Comparison of ENCODE assay signal across 25 cellular contexts in the genomic region with DNA sequence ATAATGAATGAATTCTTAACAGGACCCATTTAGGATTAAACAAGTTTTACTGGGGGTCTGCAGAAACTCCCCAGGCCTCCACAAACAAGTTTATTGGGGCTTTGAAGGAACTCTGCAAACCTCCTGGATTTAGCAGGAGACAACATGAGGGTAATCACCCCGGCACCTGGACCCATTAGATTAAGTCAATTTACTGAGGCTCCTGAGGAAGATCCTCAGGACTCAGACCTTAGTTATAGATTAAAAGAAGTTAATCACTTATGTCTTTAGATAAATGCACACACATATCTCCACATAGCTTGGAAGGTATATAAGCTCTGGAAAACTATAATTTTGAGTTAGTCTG. TPM values are rescaled to one million over a fixed set of nuclear protein-coding genes. Genes with fewer than 3 reads are reported as not detected.
DNase-seq lines count a peak whose midpoint lies in the region; ATAC-seq and TF ChIP-seq lines count a peak whose summit lies in the region.
"Had no signal": no experiment of that assay in that cellular context is flagged by ENCODE, and none has a peak within 500 bp of the region (broad histone marks: within the 10 kb centered on the region; RNA-seq: fewer than 3 reads in every experiment).

No MANE protein-coding gene starts in this region.

- H3K27me3 ChIP-seq in iPS-15b (ENCODE audit: control insufficient read depth, insufficient read depth, low read length): no peaks in the 10 kb centered on the region
- H3K27me3 ChIP-seq in osteoblast (ENCODE audit: insufficient read depth, low read length): peaks cover 24% of the 10 kb centered on the region
- H3K27me3 ChIP-seq: stomach, tibial artery had no signal

- H3K4me2 ChIP-seq in osteoblast (ENCODE audit: insufficient read depth, low read length): peak overlapping the region; percentile 10

- no peak for TF ChIP-seq CTCF in osteoblast (IDR thresholded peaks at IDR 0.05; ENCODE audit: extremely low read depth, low read depth, low read length)

- peaks cover 31% of the 10 kb centered on the region for H3K4me1 ChIP-seq in iPS-15b (ENCODE audit: control insufficient read depth, insufficient read depth, low read length)
- no peaks in the 10 kb centered on the region for H3K4me1 ChIP-seq in osteoblast (ENCODE audit: insufficient read depth, low read length)
- H3K4me1 ChIP-seq: stomach, tibial artery had no signal

- H2AFZ ChIP-seq in osteoblast (ENCODE audit: low read length): no peak overlapping the region

- peak overlapping the region; percentile 37 for H3K9ac ChIP-seq in iPS-15b (ENCODE audit: low read depth, low read length)

- H3K9me3 ChIP-seq in KOPT-K1 (ENCODE audit: insufficient read depth, low read length, poor library complexity, severe bottlenecking) (no peaks in the 10 kb centered on the region), iPS-15b (ENCODE audit: control insufficient read depth, insufficient read depth, low read length) (no peaks in the 10 kb centered on the region), osteoblast (ENCODE audit: low read depth, low read length) (no peaks in the 10 kb centered on the region)
- H3K9me3 ChIP-seq: stomach, tibial artery had no signal

- no peak for ATAC-seq in GM21381 (IDR thresholded peaks at IDR 0.05; ENCODE audit: unreplicated experiment)

- no peaks in the 10 kb centered on the region for H4K20me1 ChIP-seq in osteoblast (ENCODE audit: insufficient read depth, low read length)

- no peaks in the 10 kb centered on the region for H3K79me2 ChIP-seq in osteoblast (ENCODE audit: insufficient read depth, low read length)

- peak; percentile 65 for DNase-seq in DMS53 (lab: John Stamatoyannopoulos, UW)
- no peak for DNase-seq in osteoblast (ENCODE audit: insufficient read length, low spot score, missing footprints)
- DNase-seq in stimulated activated CD4-positive, alpha-beta T cell treated with anti-CD3 and anti-CD28 coated beads, Interleukin-1b, Interleukin-23, amount 100 ng/mL, for 48 hours: no peak
- DNase-seq in NCI-H748 (lab: John Stamatoyannopoulos, UW; ENCODE audit: unreplicated experiment): no peak
- DNase-seq in central memory CD4-positive, alpha-beta T cell: no peak
- DNase-seq: ACHN; activated CD4-positive, alpha-beta memory T cell treated with anti-CD3 and anti-CD28 coated beads, Interleukin-2, amount 10 ng/mL, durations not matched to agents 7 days and 5 days; activated CD4-positive, CD25-positive, alpha-beta regulatory T cell treated with anti-CD3 and anti-CD28 coated beads, Interleukin-2, amount 50 U/mL, for 72 hours; amygdala; COR-L47; DND-41; effector CD4-positive, alpha-beta T cell; mammary epithelial cell; NCI-H1048; NCI-H1694 treated with DMSO at 0.1 percent for 48 hours; NCI-H524 treated with DMSO at 0.1 percent for 48 hours; stimulated activated CD8-positive, alpha-beta memory T cell treated with anti-CD3 and anti-CD28 coated beads, Interleukin-4, amount 100 ng/mL, for 48 hours; stomach; tibial artery had no signal

- peak overlapping the region; percentile 69 for H3K27ac ChIP-seq in KOPT-K1 (ENCODE audit: low read depth, low read length, poor library complexity, severe bottlenecking)
- H3K27ac ChIP-seq in osteoblast (ENCODE audit: low read depth, low read length): no peak overlapping the region
- H3K27ac ChIP-seq: HL-60, tibial artery had no signal

- H3K36me3 ChIP-seq in KOPT-K1 (ENCODE audit: insufficient read depth, low read length): no peaks in the 10 kb centered on the region
- no peaks in the 10 kb centered on the region for H3K36me3 ChIP-seq in iPS-15b (ENCODE audit: control insufficient read depth, insufficient read depth, low read length)
- H3K36me3 ChIP-seq in osteoblast (ENCODE audit: insufficient read depth, low read length): no peaks in the 10 kb centered on the region
- H3K36me3 ChIP-seq: stomach, tibial artery had no signal

- H3K4me3 ChIP-seq in iPS-15b (ENCODE audit: low read depth, low read length) (no peak overlapping the region), osteoblast (ENCODE audit: insufficient read depth, low read length) (no peak overlapping the region)
- H3K4me3 ChIP-seq: stomach, tibial artery had no signal

RNA-seq across cellular contexts. Expression of a gene that starts 29.4 kb away (rescaled TPM):
- 3.2 and 4.0 TPM in 2 replicates for total RNA-seq in osteoblast
- total RNA-seq: activated CD4-positive, alpha-beta memory T cell treated with anti-CD3 and anti-CD28 coated beads, Interleukin-2, amount 10 ng/mL, durations not matched to agents 7 days and 5 days; activated T-helper 2 cell treated with anti-CD3 and anti-CD28 coated beads, Interferon-gamma antibody, Interleukin-2, Interleukin-4, amounts not matched to agents 10 μg/mL and 5 μg/mL and 100 μg/mL, durations not matched to agents 14 hours and 24 hours and 36 hours; stomach had no signal

RNA-seq across cellular contexts. Expression of a gene that starts 47.5 kb away (rescaled TPM):
- total RNA-seq in osteoblast: 5.6 and 6.2 TPM in 2 replicates
- total RNA-seq: activated CD4-positive, alpha-beta memory T cell treated with anti-CD3 and anti-CD28 coated beads, Interleukin-2, amount 10 ng/mL, durations not matched to agents 7 days and 5 days; activated T-helper 2 cell treated with anti-CD3 and anti-CD28 coated beads, Interferon-gamma antibody, Interleukin-2, Interleukin-4, amounts not matched to agents 10 μg/mL and 5 μg/mL and 100 μg/mL, durations not matched to agents 14 hours and 24 hours and 36 hours; mammary epithelial cell; T-helper 1 cell treated with Interleukin-12 subunit alpha and Interleukin-12 subunit beta and Interleukin-4 antibody, amounts not matched to agents 30 ng/mL and 1 ng/mL, for 36 hours had no signal
